Comparison of ENCODE assay signal across 28 cellular contexts in genomic region chr2:16552202-16552601, GRCh38.
"Had no signal": no experiment of that assay in that cellular context is flagged by ENCODE, and none has a peak within 500 bp of the region (broad histone marks: within the 10 kb centered on the region; RNA-seq: fewer than 3 reads in every experiment).

No MANE protein-coding gene starts in this region.

- H3K4me3 Mint-ChIP-seq: dendritic cell treated with granulocyte-macrophage colony-stimulating factor and Interleukin-4, amounts not matched to agents 40 ng/mL and 50 ng/mL, for 4 days; effector memory CD8-positive, alpha-beta T cell; endodermal cell had no signal

- H3K27ac ChIP-seq: colonic mucosa, coronary artery, epithelial cell of prostate, esophagus muscularis mucosa, esophagus squamous epithelium, foreskin keratinocyte, gastrocnemius medialis, gastroesophageal sphincter, heart left ventricle, heart right ventricle had no signal

- ATAC-seq: effector memory CD8-positive, alpha-beta T cell; esophagus mucosa; foreskin keratinocyte; gastrocnemius medialis; gastroesophageal sphincter; heart left ventricle; heart right ventricle had no signal

- H3K27me3 Mint-ChIP-seq: dendritic cell treated with granulocyte-macrophage colony-stimulating factor and Interleukin-4, amounts not matched to agents 40 ng/mL and 50 ng/mL, for 4 days; effector memory CD8-positive, alpha-beta T cell had no signal

- FAIRE-seq: colon, endometrium, frontal cortex had no signal

- H3K4me1 Mint-ChIP-seq: endodermal cell had no signal

- H3K4me3 ChIP-seq: colonic mucosa, coronary artery, dorsolateral prefrontal cortex, esophagus muscularis mucosa, esophagus squamous epithelium, gastrocnemius medialis, gastroesophageal sphincter, heart left ventricle, heart right ventricle had no signal

- H3K27me3 ChIP-seq: colonic mucosa, dorsolateral prefrontal cortex, esophagus muscularis mucosa, esophagus squamous epithelium, foreskin keratinocyte, gastrocnemius medialis, gastroesophageal sphincter, heart left ventricle, heart right ventricle had no signal

- H3K27ac Mint-ChIP-seq: dendritic cell treated with granulocyte-macrophage colony-stimulating factor and Interleukin-4, amounts not matched to agents 40 ng/mL and 50 ng/mL, for 4 days; effector memory CD8-positive, alpha-beta T cell; endodermal cell had no signal

- H3K4me1 ChIP-seq: colonic mucosa, esophagus muscularis mucosa, esophagus squamous epithelium, foreskin keratinocyte, gastrocnemius medialis, gastroesophageal sphincter, heart left ventricle, heart right ventricle had no signal

- DNase-seq: colonic mucosa; cortex of kidney; dermis blood vessel endothelial cell; dorsolateral prefrontal cortex; effector CD4-positive, alpha-beta T cell; effector CD8-positive, alpha-beta T cell; effector memory CD4-positive, alpha-beta T cell; effector memory CD8-positive, alpha-beta T cell; endodermal cell; erythroblast; esophagus squamous epithelium; foreskin fibroblast; foreskin keratinocyte; foreskin melanocyte; gastrocnemius medialis; glutamatergic neuron; head of caudate nucleus; heart left ventricle; heart right ventricle had no signal

- H3K9me3 ChIP-seq: colonic mucosa, esophagus muscularis mucosa, esophagus squamous epithelium, gastrocnemius medialis, gastroesophageal sphincter, heart left ventricle, heart right ventricle had no signal

- H3K36me3 ChIP-seq: colonic mucosa had no signal

- H3K9me3 Mint-ChIP-seq: dendritic cell treated with granulocyte-macrophage colony-stimulating factor and Interleukin-4, amounts not matched to agents 40 ng/mL and 50 ng/mL, for 4 days; endodermal cell had no signal
